In genomic region chr6:5214570-5215052, GRCh38 we compare ENCODE assay signal across 8 cellular contexts. TPM values are rescaled to one million over a fixed set of nuclear protein-coding genes. Genes with fewer than 3 reads are reported as not detected.
DNase-seq lines count a peak whose midpoint lies in the region; ATAC-seq, FAIRE-seq and TF ChIP-seq lines count a peak whose summit lies in the region.

No MANE protein-coding gene starts in this region.

- FAIRE-seq in frontal cortex (lab: Jason Lieb, UNC): no peak

- peak; percentile 81 for TF ChIP-seq CTCF in foreskin keratinocyte (conservative IDR thresholded peaks at IDR 0.05)
- peak; percentile 65 for TF ChIP-seq CTCF in retinal pigment epithelial cell (conservative IDR thresholded peaks at IDR 0.05; ENCODE audit: low read depth, low read length)

- peaks cover 7% of the 10 kb centered on the region for H3K36me3 ChIP-seq in H7 (replicated peaks; ENCODE audit: control insufficient read depth, insufficient read depth, low read length)

- no peaks in the 10 kb centered on the region for H3K4me1 ChIP-seq in foreskin keratinocyte

- DNase-seq in AG20443 (ENCODE audit: low spot score) (peak; percentile 44), H7 (peak; percentile 69), UCSD-AML1 (lab: John Stamatoyannopoulos, UW; ENCODE audit: unreplicated experiment) (peak; percentile 59), foreskin keratinocyte (no peak), retinal pigment epithelial cell (ENCODE audit: low read depth) (no peak), frontal cortex (ENCODE audit: low spot score in 2 of 2) (no peak)

- H3K27ac ChIP-seq in foreskin keratinocyte: no peak overlapping the region

- H3K4me3 ChIP-seq in H7 (ENCODE audit: insufficient read depth, low read depth, low read length) (no peak overlapping the region), retinal pigment epithelial cell (ENCODE audit: low read length) (no peak overlapping the region)

- no peaks in the 10 kb centered on the region for H3K27me3 ChIP-seq in H7 (ENCODE audit: control insufficient read depth, insufficient read depth, low read length)
- no peaks in the 10 kb centered on the region for H3K27me3 ChIP-seq in foreskin keratinocyte

- ATAC-seq in foreskin keratinocyte (peak; percentile 90), GM19035 (IDR thresholded peaks at IDR 0.05; ENCODE audit: unreplicated experiment) (no peak), GM21367 (IDR thresholded peaks at IDR 0.05; ENCODE audit: unreplicated experiment) (no peak)

RNA-seq across cellular contexts. Expression of gene LYRM4, which starts 46.1 kb away (rescaled TPM):
- 45.6 and 49.5 TPM in 2 replicates for total RNA-seq in H7 (2014; rRNA removed; shearing (Covaris generic))
- 33.7 and 35.1 TPM in 2 replicates for total RNA-seq in foreskin keratinocyte
- polyA plus RNA-seq in foreskin keratinocyte: 45.2 and 50.9 TPM in 2 replicates
- 14.7 TPM for total RNA-seq in frontal cortex

RNA-seq across cellular contexts. Expression of gene FARS2, which starts 46.7 kb away (rescaled TPM):
- total RNA-seq in H7 (2014; rRNA removed; shearing (Covaris generic)): 21.2 and 27.1 TPM in 2 replicates
- total RNA-seq in foreskin keratinocyte (20.1 and 20.7 TPM in 2 replicates), frontal cortex (19.6 TPM)
- 16.5 and 16.9 TPM in 2 replicates for polyA plus RNA-seq in foreskin keratinocyte

Comparison
In these comparisons a context has a peak if more than half of its experiments do, and no peak if none do; other contexts are left out.
1. DNase-seq: peak in AG20443 (single experiment), H7 (single experiment) and UCSD-AML1 (single experiment); none in foreskin keratinocyte (0 of 2), retinal pigment epithelial cell (single experiment) and frontal cortex (0 of 2).